Comparison of ENCODE assay signal across 8 cellular contexts in genomic region chr3:43998841-43999805, GRCh38.
DNase-seq lines count a peak whose midpoint lies in the region; ATAC-seq and TF ChIP-seq lines count a peak whose summit lies in the region.

No MANE protein-coding gene starts in this region.

- ATAC-seq in GM23338 (peak; percentile 51), HG02588 (IDR thresholded peaks at IDR 0.05; ENCODE audit: unreplicated experiment) (no peak)

- H3K36me3 ChIP-seq in GM23338 (ENCODE audit: insufficient read depth), result no peaks in the 10 kb centered on the region
- H3K36me3 ChIP-seq in kidney epithelial cell (ENCODE audit: control insufficient read depth, insufficient read depth, low read length), result no peaks in the 10 kb centered on the region
- no peaks in the 10 kb centered on the region for H3K36me3 ChIP-seq in stomach smooth muscle (ENCODE audit: control insufficient read depth in 2 of 2, insufficient read depth in 2 of 2, low read length in 2 of 2)

- H3K9ac ChIP-seq in stomach smooth muscle (ENCODE audit: low read length in 2 of 2), result no peak overlapping the region

- H3K4me3 ChIP-seq in GM23338 (peak overlapping the region; percentile 91), kidney epithelial cell (ENCODE audit: low read depth, low read length) (peak overlapping the region; percentile 86), stomach smooth muscle (ENCODE audit: low read length in 2 of 2) (peak overlapping the region; percentile 60 to 67)

- no peaks in the 10 kb centered on the region; the same call in 1 of the 2 replicates for H4K20me1 ChIP-seq in GM23338 (replicated peaks; ENCODE audit: insufficient read depth)

- peaks cover 0 to 2% of the 10 kb centered on the region in 2 donors for H3K9me3 ChIP-seq in stomach smooth muscle (ENCODE audit: control insufficient read depth in 2 of 2, low read length in 2 of 2)

- H3K27me3 ChIP-seq in GM23338 (ENCODE audit: insufficient read depth) (peaks cover 62% of the 10 kb centered on the region), kidney epithelial cell (ENCODE audit: control insufficient read depth, insufficient read depth, low read length) (peaks cover 3% of the 10 kb centered on the region), stomach smooth muscle (ENCODE audit: control insufficient read depth in 1 of 2, insufficient read depth in 2 of 2, low read length in 2 of 2) (peaks cover 53 to 75% of the 10 kb centered on the region in 2 donors)

- H3K9me3 Mint-ChIP-seq in GM23338, result peaks cover 8% of the 10 kb centered on the region
- H3K9me3 Mint-ChIP-seq in chondrocyte (ENCODE audit: low read depth), result no peaks in the 10 kb centered on the region

- peak overlapping the region; percentile 99 for H3K4me2 ChIP-seq in GM23338

- H3K27ac ChIP-seq in GM23338 (ENCODE audit: low read depth) (no peak overlapping the region), stomach smooth muscle (ENCODE audit: low read length) (no peak overlapping the region)

- H3F3A ChIP-seq in GM23338 (replicated peaks; ENCODE audit: low read depth), result 0 out of 2 replicates have a peak, but pooled peaks cover 11% of the 10 kb centered on the region

- H3K4me1 Mint-ChIP-seq in GM23338 (peaks cover 25% of the 10 kb centered on the region), chondrocyte (ENCODE audit: low read depth) (peaks cover 52% of the 10 kb centered on the region)

- TF ChIP-seq CTCF in GM23338 (conservative IDR thresholded peaks at IDR 0.05; ENCODE audit: low read depth in 2 of 2), result no peak
- no peak for TF ChIP-seq CTCF in chondrocyte (IDR thresholded peaks at IDR 0.05)
- no peak for TF ChIP-seq CTCF in kidney epithelial cell (IDR thresholded peaks at IDR 0.05; ENCODE audit: insufficient read depth, low read length, poor library complexity, severe bottlenecking)

- peaks cover 27% of the 10 kb centered on the region for H3K4me1 ChIP-seq in GM23338 (ENCODE audit: insufficient read depth)
- H3K4me1 ChIP-seq in stomach smooth muscle (ENCODE audit: control insufficient read depth, insufficient read depth, low read length), result peaks cover 48% of the 10 kb centered on the region

- H2AFZ ChIP-seq in GM23338, result peak overlapping the region; percentile 98

- DNase-seq in DMS114 treated with DMSO at 0.1 percent for 48 hours (lab: John Stamatoyannopoulos, UW; ENCODE audit: unreplicated experiment) (peak; percentile 6), GM23338 (ENCODE audit: low spot score) (peak; percentile 89), NCI-H510A (lab: John Stamatoyannopoulos, UW) (peak; percentile 77), chondrocyte (ENCODE audit: low spot score) (no peak), kidney epithelial cell (ENCODE audit: low read depth) (no peak)
- no peak for DNase-seq in effector CD4-positive, alpha-beta T cell

- no peaks in the 10 kb centered on the region for H3K9me2 ChIP-seq in GM23338 (ENCODE audit: insufficient read depth)

- H3K27me3 Mint-ChIP-seq in GM23338 (ENCODE audit: insufficient read depth, low read depth, poor library complexity) (peaks cover 65% of the 10 kb centered on the region), chondrocyte (ENCODE audit: low read depth) (peaks cover 37% of the 10 kb centered on the region)

- H3K36me3 Mint-ChIP-seq in GM23338 (ENCODE audit: low read depth) (peaks cover 4% of the 10 kb centered on the region), chondrocyte (ENCODE audit: low read depth) (peaks cover 3% of the 10 kb centered on the region)

- H3K27ac Mint-ChIP-seq in GM23338 (no peak overlapping the region), chondrocyte (ENCODE audit: unreplicated experiment) (peak overlapping the region; percentile 61)

- H3K79me2 ChIP-seq in GM23338 (replicated peaks; ENCODE audit: insufficient read depth), result peaks cover 9% of the 10 kb centered on the region; the same call in 1 of the 2 replicates

- peak overlapping the region; percentile 88 for H3K4me3 Mint-ChIP-seq in GM23338
- H3K4me3 Mint-ChIP-seq in chondrocyte (ENCODE audit: unreplicated experiment), result peak overlapping the region; percentile 80

TF ChIP-seq in GM23338, 12 proteins besides CTCF, POLR2A, EP300 and RAD21 (continues in another document):
- TF ChIP-seq JUNB (IDR thresholded peaks at IDR 0.05; ENCODE audit: unreplicated experiment), result no peak
- no peak for TF ChIP-seq ZNF462 (CRISPR knock-in tag; IDR thresholded peaks at IDR 0.05)
- peak; percentile 51; the same call in 1 of the 2 replicates for TF ChIP-seq CREB1 (CRISPR knock-in tag; IDR thresholded peaks at IDR 0.05; ENCODE audit: low read depth)
- no peak for TF ChIP-seq STAT1 (IDR thresholded peaks at IDR 0.05; ENCODE audit: unreplicated experiment)
- no peak for TF ChIP-seq EZH2phosphoT487 (IDR thresholded peaks at IDR 0.05; ENCODE audit: unreplicated experiment)
- TF ChIP-seq ZNF331 (CRISPR knock-in tag; IDR thresholded peaks at IDR 0.05; ENCODE audit: low read depth), result no peak
- TF ChIP-seq EZH2 (IDR thresholded peaks at IDR 0.05; ENCODE audit: low read depth, unreplicated experiment), result no peak
- TF ChIP-seq POLR2AphosphoS5 (IDR thresholded peaks at IDR 0.05; ENCODE audit: low read depth), result peak; percentile 49
- TF ChIP-seq ZNF114 (CRISPR knock-in tag; IDR thresholded peaks at IDR 0.05), result no peak
- peak; percentile 35; the same call in 1 of the 2 replicates for TF ChIP-seq ETS1 (IDR thresholded peaks at IDR 0.05)

Comparison
In these comparisons a context has a peak if more than half of its experiments do, and no peak if none do; other contexts are left out.
1. DNase-seq: peak in DMS114 treated with DMSO at 0.1 percent for 48 hours (single experiment), GM23338 (single experiment) and NCI-H510A (single experiment); none in chondrocyte (single experiment), kidney epithelial cell (single experiment) and effector CD4-positive, alpha-beta T cell (single experiment).
2. Peak in every context shown above with its lines, with median percentiles within 50 percentile points of each other: H3K4me3 ChIP-seq.